Comparison of ENCODE assay signal across 7 cellular contexts in genomic region chr4:38941911-38942310, GRCh38.
DNase-seq lines count a peak whose midpoint lies in the region; ATAC-seq, FAIRE-seq and TF ChIP-seq lines count a peak whose summit lies in the region.
"Not testable (repeated sequence)": the region's sequence is repeated elsewhere in the genome, so short reads cannot be mapped to it uniquely, and the experiment has no call there.

No MANE protein-coding gene starts in this region.

- in situ Hi-C loops in K562 (cut with MboI), result not testable (repeated sequence)

- intact Hi-C loops in activated CD4-positive, alpha-beta T cell treated with anti-CD3 and anti-CD28 coated beads, Interleukin-2, amount 10 ng/mL, durations not matched to agents 24 days and 14 days (cut with micrococcal nuclease); K562 (cut with micrococcal nuclease): not testable (repeated sequence)

- H3K4me1 ChIP-seq in K562 (replicated peaks in 1 of 2; ENCODE audit: control insufficient read depth in 2 of 2, insufficient read depth in 2 of 2, low read length in 2 of 2), result peaks cover 0 to 11% of the 10 kb centered on the region in 2 experiments; a peak in 2 of 5 replicates
- H3K4me1 ChIP-seq in osteoblast (ENCODE audit: insufficient read depth, low read length), result peaks cover 13% of the 10 kb centered on the region
- H3K4me1 ChIP-seq in skeletal muscle tissue (ENCODE audit: control insufficient read depth in 3 of 3, insufficient read depth in 3 of 3, low read length in 3 of 3), result peaks cover 0 to 22% (median 2%) of the 10 kb centered on the region in 3 donors

- not testable (repeated sequence) for H3K9ac ChIP-seq in K562 (ENCODE audit: insufficient read depth in 1 of 2, low read depth in 2 of 2, low read length in 2 of 2); skeletal muscle tissue (ENCODE audit: low read depth in 1 of 3, low read length in 3 of 3)

- not testable (repeated sequence) for H3K4me2 ChIP-seq in K562 (ENCODE audit: insufficient read depth, low read length); osteoblast (ENCODE audit: insufficient read depth, low read length)

- not testable (repeated sequence) for TF ChIP-seq EP300 in K562 (IDR thresholded peaks at IDR 0.05; ENCODE audit: low read length)

- H3K27ac Mint-ChIP-seq in activated CD4-positive, alpha-beta T cell treated with anti-CD3 and anti-CD28 coated beads, Interleukin-2, amount 10 ng/mL, durations not matched to agents 24 days and 14 days, result peak overlapping the region; percentile 46

- H3K79me2 ChIP-seq in K562 (ENCODE audit: control insufficient read depth, insufficient read depth, low read length); osteoblast (ENCODE audit: insufficient read depth, low read length): not testable (repeated sequence)

- H3K9me3 Mint-ChIP-seq in activated CD4-positive, alpha-beta T cell treated with anti-CD3 and anti-CD28 coated beads, Interleukin-2, amount 10 ng/mL, durations not matched to agents 24 days and 14 days, result not testable (repeated sequence)

- H4K20me1 ChIP-seq in K562 (replicated peaks; ENCODE audit: control insufficient read depth, insufficient read depth, low read length); osteoblast (ENCODE audit: insufficient read depth, low read length): not testable (repeated sequence)

- not testable (repeated sequence) for TF ChIP-seq POLR2A in K562 (conservative IDR thresholded peaks at IDR 0.05)

- not testable (repeated sequence) for ATAC-seq in K562

- not testable (repeated sequence) for FAIRE-seq in K562 (lab: Jason Lieb, UNC)

- H3K9me3 ChIP-seq in K562 (replicated peaks; ENCODE audit: control insufficient read depth, insufficient read depth, low read depth, low read length); osteoblast (ENCODE audit: low read depth, low read length); skeletal muscle tissue (ENCODE audit: control insufficient read depth in 3 of 3, low read length in 3 of 3): not testable (repeated sequence)

- WGBS in K562 (ENCODE audit: insufficient coverage, low coverage, missing lambda C conversion rate), result 10% methylated on average over 3 of the region's 3 CpGs

- CTCF ChIA-PET in K562 (lab: Yijun Ruan, JAX; ENCODE audit: low intra/inter-chr PET ratio), result not testable (repeated sequence)

- H3K36me3 Mint-ChIP-seq in activated CD4-positive, alpha-beta T cell treated with anti-CD3 and anti-CD28 coated beads, Interleukin-2, amount 10 ng/mL, durations not matched to agents 24 days and 14 days (ENCODE audit: low read depth), result not testable (repeated sequence)

- TF ChIP-seq CTCF in K562 (IDR thresholded peaks at IDR 0.05 in 2 of 3, conservative IDR thresholded peaks at IDR 0.05 in 1 of 3; ENCODE audit: insufficient read depth in 2 of 3, low read depth in 1 of 3, low read length in 3 of 3); osteoblast (IDR thresholded peaks at IDR 0.05; ENCODE audit: extremely low read depth, low read depth, low read length): not testable (repeated sequence)

- not testable (repeated sequence) for H3K27me3 Mint-ChIP-seq in activated CD4-positive, alpha-beta T cell treated with anti-CD3 and anti-CD28 coated beads, Interleukin-2, amount 10 ng/mL, durations not matched to agents 24 days and 14 days

- peak; percentile 43 for DNase-seq in HT1080 (ENCODE audit: low read depth)
- DNase-seq in activated CD4-positive, alpha-beta T cell treated with anti-CD3 and anti-CD28 coated beads, Interleukin-2, amount 10 ng/mL, durations not matched to agents 24 days and 14 days; K562 (ENCODE audit: extremely low read depth in 1 of 4, low spot score in 3 of 4); osteoblast (ENCODE audit: insufficient read length, low spot score, missing footprints): not testable (repeated sequence)
- peak; percentile 57 for DNase-seq in fibroblast of gingiva (ENCODE audit: low read depth)
- peak; percentile 52 for DNase-seq in iris pigment epithelial cell (ENCODE audit: low read depth)

- H3K27ac ChIP-seq in K562 (ENCODE audit: extremely low read depth, low read depth, low read length), result not testable (repeated sequence)
- H3K27ac ChIP-seq in osteoblast (ENCODE audit: low read depth, low read length) (peak overlapping the region; percentile 65), skeletal muscle tissue (ENCODE audit: low read depth, low read length) (peak overlapping the region; percentile 75)

- H3K4me1 Mint-ChIP-seq in activated CD4-positive, alpha-beta T cell treated with anti-CD3 and anti-CD28 coated beads, Interleukin-2, amount 10 ng/mL, durations not matched to agents 24 days and 14 days, result peaks cover 37% of the 10 kb centered on the region

- peak overlapping the region; percentile 13 for H3K4me3 Mint-ChIP-seq in activated CD4-positive, alpha-beta T cell treated with anti-CD3 and anti-CD28 coated beads, Interleukin-2, amount 10 ng/mL, durations not matched to agents 24 days and 14 days

- not testable (repeated sequence) for H3K9me1 ChIP-seq in K562 (ENCODE audit: control insufficient read depth, insufficient read depth, low read length)

- TF ChIP-seq RAD21 in K562 (CRISPR knock-in tag; conservative IDR thresholded peaks at IDR 0.05 in 1 of 2, IDR thresholded peaks at IDR 0.05 in 1 of 2), result not testable (repeated sequence)

- H2AFZ ChIP-seq in K562 (ENCODE audit: low read depth, low read length); osteoblast (ENCODE audit: low read length): not testable (repeated sequence)

- not testable (repeated sequence) for H3K36me3 ChIP-seq in K562 (ENCODE audit: control insufficient read depth, insufficient read depth, low read length)
- H3K36me3 ChIP-seq in osteoblast (ENCODE audit: insufficient read depth, low read length) (peaks cover 83% of the 10 kb centered on the region), skeletal muscle tissue (ENCODE audit: control insufficient read depth in 3 of 3, insufficient read depth in 3 of 3, low read length in 3 of 3) (peaks cover 9 to 19% (median 17%) of the 10 kb centered on the region in 3 donors)

- POLR2A ChIA-PET in K562 (lab: Yijun Ruan, JAX), result interaction anchor here (0.6 to 1.3 kb wide), 5 partner anchors 8 to 181 kb away, joined by 3 read pairs; no protein-coding TSS in a partner anchor

- BruUV-seq in K562 (replicated peaks; lab: Mats Ljungman, UMichigan), result not testable (repeated sequence)

- H3K4me3 ChIP-seq in K562; osteoblast (ENCODE audit: insufficient read depth, low read length): not testable (repeated sequence)
- H3K4me3 ChIP-seq in skeletal muscle tissue (ENCODE audit: low read length in 3 of 3), result peak overlapping the region in 1 of 3 donors; percentile 38

- H3K27me3 ChIP-seq in K562 (ENCODE audit: control insufficient read depth in 2 of 2, insufficient read depth in 2 of 2, low read length in 2 of 2); osteoblast (ENCODE audit: insufficient read depth, low read length); skeletal muscle tissue (ENCODE audit: control insufficient read depth in 3 of 3, insufficient read depth in 3 of 3, low read length in 3 of 3): not testable (repeated sequence)

TF ChIP-seq in K562, 482 proteins besides CTCF, POLR2A, EP300 and RAD21:
- 0 out of 2 replicates have a peak, but pooled peaks have one; percentile 22 for TF ChIP-seq ZNF395 (CRISPR knock-in tag; IDR thresholded peaks at IDR 0.05)
